ENCODE assay signal across 19 cellular contexts in the genomic region with DNA sequence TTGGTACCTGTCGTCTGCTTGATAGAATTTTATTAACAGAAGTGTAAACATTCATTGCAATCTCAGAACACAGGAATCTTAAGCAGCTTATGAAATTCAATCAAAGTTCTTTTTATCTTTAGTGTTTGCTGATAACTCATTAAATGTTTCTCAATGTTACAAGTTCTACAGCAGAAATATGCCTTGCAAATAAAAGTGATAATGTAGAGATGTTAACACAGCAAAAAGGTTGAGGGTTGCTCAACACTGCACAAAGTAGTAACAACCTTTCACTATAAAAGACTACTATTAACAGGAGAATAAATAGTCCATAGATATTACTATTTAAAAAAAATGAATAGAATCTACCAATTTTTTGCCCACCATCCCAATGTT.
"Had no signal": no experiment of that assay in that cellular context is flagged by ENCODE, and none has a peak within 500 bp of the region (broad histone marks: within the 10 kb centered on the region; RNA-seq: fewer than 3 reads in every experiment).

No MANE protein-coding gene starts in this region.

- H3K27me3 ChIP-seq: ovary, spleen, suprapubic skin, tibial artery, upper lobe of right lung had no signal

- H3K4me1 ChIP-seq: left ventricle myocardium inferior, spleen, suprapubic skin, tibial artery had no signal

- H3K9me3 ChIP-seq: left ventricle myocardium inferior, mucosa of descending colon, ovary, spleen, suprapubic skin, thoracic aorta, tibial artery, upper lobe of right lung had no signal

- H3K36me3 ChIP-seq: left ventricle myocardium inferior, ovary, spleen, suprapubic skin, thoracic aorta, tibial artery, upper lobe of right lung had no signal

- ATAC-seq: left colon; mucosa of descending colon; naive thymus-derived CD4-positive, alpha-beta T cell; natural killer cell treated with Interleukin-12 subunit alpha and Interleukin-12 subunit beta and Interleukin-15 and Interleukin-18, amount 100 ng/mL, for 72 hours; right cardiac atrium; sciatic nerve; stimulated activated effector memory CD8-positive, alpha-beta T cell treated with anti-CD3 and anti-CD28 coated beads, Interleukin-12 subunit alpha, Interleukin-12 subunit beta, amount 100 ng/mL, for 72 hours; upper lobe of right lung had no signal

- H3K4me3 ChIP-seq: left ventricle myocardium inferior, mucosa of descending colon, ovary, skin epidermis, spleen, suprapubic skin, thoracic aorta, tibial artery, upper lobe of right lung had no signal

- DNase-seq: hippocampal formation; left colon; left ventricle myocardium inferior; midbrain; mucosa of descending colon; naive thymus-derived CD4-positive, alpha-beta T cell; ovary; right cardiac atrium; spleen; stimulated activated CD4-positive, alpha-beta T cell treated with anti-CD3 and anti-CD28 coated beads, Interleukin-4, amount 100 ng/mL, for 24 hours; stimulated activated naive CD4-positive, alpha-beta T cell; tibial artery; upper lobe of right lung had no signal

- H3K27ac ChIP-seq: left ventricle myocardium inferior, ovary, skin epidermis, spleen, suprapubic skin, thoracic aorta, tibial artery, upper lobe of right lung had no signal
